ENCODE assay signal across 1 cellular context in genomic region chr6:142947702-142948480, GRCh38.
TF ChIP-seq lines count a peak whose summit lies in the region.

No MANE protein-coding gene starts in this region.

TF ChIP-seq in HEK293, 187 proteins besides CTCF, POLR2A, EP300 and RAD21 (continued from another document):
- TF ChIP-seq ZNF335 (tag by site-specific recombination; conservative IDR thresholded peaks at IDR 0.05) (peak; percentile 87), ZNF529 (tag by site-specific recombination; IDR thresholded peaks at IDR 0.05; ENCODE audit: insufficient replicate concordance) (no peak), PRDM10 (tag by site-specific recombination; IDR thresholded peaks at IDR 0.05) (0 out of 2 replicates have a peak, but pooled peaks have one; percentile 20), SCRT1 (tag by site-specific recombination; IDR thresholded peaks at IDR 0.05; ENCODE audit: borderline replicate concordance) (no peak), ZNF692 (tag by site-specific recombination; IDR thresholded peaks at IDR 0.05) (0 out of 2 replicates have a peak, but pooled peaks have one; percentile 26), ZNF311 (tag by site-specific recombination; IDR thresholded peaks at IDR 0.05; ENCODE audit: borderline replicate concordance) (no peak), ZNF747 (tag by site-specific recombination; IDR thresholded peaks at IDR 0.05) (no peak), KLF9 (tag by site-specific recombination; IDR thresholded peaks at IDR 0.05; ENCODE audit: low read depth) (peak; percentile 12; the same call in 1 of the 2 replicates), ZNF26 (tag by site-specific recombination; IDR thresholded peaks at IDR 0.05) (no peak), ZNF10 (tag by site-specific recombination; IDR thresholded peaks at IDR 0.05) (peak; percentile 76; the same call in 1 of the 2 replicates), PATZ1 (tag by site-specific recombination; IDR thresholded peaks at IDR 0.05) (no peak; the same call in 1 of the 2 replicates), ZNF280C (tag by site-specific recombination; IDR thresholded peaks at IDR 0.05) (no peak)
